In genomic region chr11:71119656-71120269, GRCh38 we compare ENCODE assay signal across 19 cellular contexts.
DNase-seq lines count a peak whose midpoint lies in the region; ATAC-seq, FAIRE-seq and TF ChIP-seq lines count a peak whose summit lies in the region.
"Had no signal": no experiment of that assay in that cellular context is flagged by ENCODE, and none has a peak within 500 bp of the region (broad histone marks: within the 10 kb centered on the region; RNA-seq: fewer than 3 reads in every experiment).

No MANE protein-coding gene starts in this region.

- H3K4me3 Mint-ChIP-seq in neural crest cell (no peak overlapping the region), osteocyte (ENCODE audit: unreplicated experiment) (no peak overlapping the region)
- no peak overlapping the region for H3K4me3 Mint-ChIP-seq in activated CD4-positive, alpha-beta memory T cell treated with anti-CD3 and anti-CD28 coated beads, Interleukin-2, amount 10 ng/mL, durations not matched to agents 7 days and 5 days
- H3K4me3 Mint-ChIP-seq: CD4-positive, alpha-beta memory T cell had no signal

- H3K36me3 ChIP-seq in breast epithelium = no peaks in the 10 kb centered on the region
- no peaks in the 10 kb centered on the region for H3K36me3 ChIP-seq in mammary epithelial cell (ENCODE audit: insufficient read depth, low read length)
- H3K36me3 ChIP-seq in bronchial epithelial cell (ENCODE audit: control insufficient read depth, insufficient read depth, low read length) = peaks cover 1% of the 10 kb centered on the region
- H3K36me3 ChIP-seq in spleen = no peaks in the 10 kb centered on the region
- H3K36me3 ChIP-seq: BLaER1 treated with 17β-estradiol and CSF1 and Interleukin-3, amounts not matched to agents 10 nM and 100 nM had no signal

- H3K27me3 ChIP-seq in breast epithelium (no peaks in the 10 kb centered on the region), mammary epithelial cell (ENCODE audit: insufficient read depth, low read length) (no peaks in the 10 kb centered on the region), bronchial epithelial cell (ENCODE audit: control insufficient read depth, insufficient read depth, low read length) (no peaks in the 10 kb centered on the region), spleen (replicated peaks in 1 of 7) (peaks cover 0 to 41% (median 0%) of the 10 kb centered on the region in 7 donors)

- H4K20me1 ChIP-seq in mammary epithelial cell (ENCODE audit: insufficient read depth, low read length) = no peaks in the 10 kb centered on the region
- H4K20me1 ChIP-seq: BLaER1 treated with 17β-estradiol and CSF1 and Interleukin-3, amounts not matched to agents 10 nM and 100 nM had no signal

- POLR2A ChIA-PET in activated CD4-positive, alpha-beta memory T cell treated with anti-CD3 and anti-CD28 coated beads, Interleukin-2, amount 10 ng/mL, durations not matched to agents 7 days and 5 days (lab: Charles Lee) = no interaction called here

- WGBS in mammary epithelial cell (ENCODE audit: low coverage, missing lambda C conversion rate) = 92% methylated on average over 9 of the region's 9 CpGs
- 85 to 93% (median 87%) methylated on average over 9 of the region's 9 CpGs for WGBS in spleen, 5 donors

- H3K36me3 Mint-ChIP-seq in neural crest cell (ENCODE audit: low read depth) (peaks cover 5% of the 10 kb centered on the region), osteocyte (ENCODE audit: unreplicated experiment) (no peaks in the 10 kb centered on the region)
- no peaks in the 10 kb centered on the region for H3K36me3 Mint-ChIP-seq in activated CD4-positive, alpha-beta memory T cell treated with anti-CD3 and anti-CD28 coated beads, Interleukin-2, amount 10 ng/mL, durations not matched to agents 7 days and 5 days (ENCODE audit: low read depth)
- H3K36me3 Mint-ChIP-seq: CD4-positive, alpha-beta memory T cell had no signal

- H3K9me3 ChIP-seq in breast epithelium (no peaks in the 10 kb centered on the region), mammary epithelial cell (replicated peaks; ENCODE audit: insufficient read depth, low read length) (no peaks in the 10 kb centered on the region), spleen (no peaks in the 10 kb centered on the region)
- H3K9me3 ChIP-seq: BLaER1 treated with 17β-estradiol and CSF1 and Interleukin-3, amounts not matched to agents 10 nM and 100 nM; Caco-2 had no signal

- H3K4me1 ChIP-seq in breast epithelium (no peaks in the 10 kb centered on the region), mammary epithelial cell (ENCODE audit: insufficient read depth, low read length) (no peaks in the 10 kb centered on the region), spleen (no peaks in the 10 kb centered on the region)

- H3K4me2 ChIP-seq in mammary epithelial cell (ENCODE audit: insufficient read depth, low read depth, low read length) = no peak overlapping the region
- H3K4me2 ChIP-seq: BLaER1 treated with 17β-estradiol and CSF1 and Interleukin-3, amounts not matched to agents 10 nM and 100 nM; KMS-11 had no signal

- H2AFZ ChIP-seq in mammary epithelial cell (ENCODE audit: low read depth, low read length) = no peak overlapping the region

- in situ Hi-C loops in mammary epithelial cell (cut with MboI; ENCODE audit: low sequenced_read_pairs in 2 of 2) = no loop called here

- DNase-seq in breast epithelium (ENCODE audit: low spot score in 2 of 2) (no peak), mammary epithelial cell (no peak), bronchial epithelial cell (ENCODE audit: low read depth) (no peak), neural crest cell (ENCODE audit: low read depth, low spot score) (no peak), spleen (peak; percentile 4), osteocyte (ENCODE audit: extremely low spot score, unreplicated experiment) (no peak)
- DNase-seq in activated CD4-positive, alpha-beta memory T cell treated with anti-CD3 and anti-CD28 coated beads, Interleukin-2, amount 10 ng/mL, durations not matched to agents 7 days and 5 days = no peak
- DNase-seq: CD4-positive, alpha-beta memory T cell; DMS 273 treated with DMSO at 0.1 percent for 48 hours; HCEC 1CT; IMR-90; NCI-H2081; NCI-H2171; NCI-H446; SHP77 treated with DMSO at 0.1 percent for 48 hours had no signal

- no TSS peak for BruUV-seq in mammary epithelial cell (replicated peaks; lab: Mats Ljungman, UMichigan)

- H3K4me3 ChIP-seq in breast epithelium (no peak overlapping the region), mammary epithelial cell (replicated peaks in 1 of 3; ENCODE audit: insufficient read depth in 1 of 3, low read depth in 2 of 3, low read length in 3 of 3) (no peak overlapping the region), bronchial epithelial cell (ENCODE audit: low read depth, low read length) (no peak overlapping the region), spleen (no peak overlapping the region)
- H3K4me3 ChIP-seq: BLaER1 treated with 17β-estradiol and CSF1 and Interleukin-3, amounts not matched to agents 10 nM and 100 nM had no signal

- peaks cover 12% of the 10 kb centered on the region for H3K9me3 Mint-ChIP-seq in neural crest cell
- peaks cover 7% of the 10 kb centered on the region for H3K9me3 Mint-ChIP-seq in activated CD4-positive, alpha-beta memory T cell treated with anti-CD3 and anti-CD28 coated beads, Interleukin-2, amount 10 ng/mL, durations not matched to agents 7 days and 5 days
- peaks cover 2% of the 10 kb centered on the region for H3K9me3 Mint-ChIP-seq in osteocyte (ENCODE audit: unreplicated experiment)

- CTCF ChIA-PET in mammary epithelial cell (lab: Charles Lee; ENCODE audit: low non-redundant PET) = interaction anchor here (1.0 kb wide), 1 partner anchor 209 kb away, joined by 4 read pairs; no protein-coding TSS in a partner anchor
- CTCF ChIA-PET in activated CD4-positive, alpha-beta memory T cell treated with anti-CD3 and anti-CD28 coated beads, Interleukin-2, amount 10 ng/mL, durations not matched to agents 7 days and 5 days (lab: Charles Lee) = no interaction called here

- intact Hi-C loops in breast epithelium (cut with DNase I; ENCODE audit: low total_unique reads) (no loop called here), mammary epithelial cell (cut with micrococcal nuclease) (loop anchor here (1.0 to 2.0 kb wide), 6 partner anchors 133 to 335 kb away; partner anchors contain the start of gene SHANK2), spleen (cut with DNase I; ENCODE audit: low total_unique reads) (no loop called here)

- TF ChIP-seq POLR2A in breast epithelium (IDR thresholded peaks at IDR 0.05) (no peak), spleen (IDR thresholded peaks at IDR 0.05) (no peak)

- H3K79me2 ChIP-seq in mammary epithelial cell (ENCODE audit: insufficient read depth, low read length) = no peaks in the 10 kb centered on the region

- peaks cover 12% of the 10 kb centered on the region for H3K27me3 Mint-ChIP-seq in neural crest cell (ENCODE audit: low read depth)
- no peaks in the 10 kb centered on the region for H3K27me3 Mint-ChIP-seq in activated CD4-positive, alpha-beta memory T cell treated with anti-CD3 and anti-CD28 coated beads, Interleukin-2, amount 10 ng/mL, durations not matched to agents 7 days and 5 days
- H3K27me3 Mint-ChIP-seq in osteocyte (ENCODE audit: unreplicated experiment) = peaks cover 14% of the 10 kb centered on the region

- TF ChIP-seq CTCF in breast epithelium (IDR thresholded peaks at IDR 0.05) = no peak
- TF ChIP-seq CTCF in mammary epithelial cell (conservative IDR thresholded peaks at IDR 0.05 in 1 of 2, IDR thresholded peaks at IDR 0.05 in 1 of 2; ENCODE audit: extremely low read depth in 1 of 2, insufficient read depth in 1 of 2, low read depth in 1 of 2, low read length in 2 of 2) = no peak
- no peak for TF ChIP-seq CTCF in bronchial epithelial cell (IDR thresholded peaks at IDR 0.05; ENCODE audit: insufficient read depth, low read length, severe bottlenecking)
- no peak for TF ChIP-seq CTCF in neural crest cell (conservative IDR thresholded peaks at IDR 0.05)
- TF ChIP-seq CTCF in spleen (IDR thresholded peaks at IDR 0.05 in 8 of 11, conservative IDR thresholded peaks at IDR 0.05 in 3 of 11) = no peak
- no peak for TF ChIP-seq CTCF in osteocyte (IDR thresholded peaks at IDR 0.05)

- no peak for ATAC-seq in HG03159 (IDR thresholded peaks at IDR 0.05; ENCODE audit: unreplicated experiment)

- peak overlapping the region; percentile 54 to 57 for H3K27ac ChIP-seq in breast epithelium
- H3K27ac ChIP-seq in mammary epithelial cell (ENCODE audit: insufficient read depth, low read depth, low read length) = no peak overlapping the region
- no peak overlapping the region for H3K27ac ChIP-seq in spleen
- H3K27ac ChIP-seq: BLaER1 treated with 17β-estradiol and CSF1 and Interleukin-3, amounts not matched to agents 10 nM and 100 nM; KMS-11 had no signal

- H3K4me1 Mint-ChIP-seq in neural crest cell (peaks cover 11% of the 10 kb centered on the region), osteocyte (ENCODE audit: unreplicated experiment) (peaks cover 3% of the 10 kb centered on the region)
- H3K4me1 Mint-ChIP-seq in activated CD4-positive, alpha-beta memory T cell treated with anti-CD3 and anti-CD28 coated beads, Interleukin-2, amount 10 ng/mL, durations not matched to agents 7 days and 5 days = no peaks in the 10 kb centered on the region
- H3K4me1 Mint-ChIP-seq: CD4-positive, alpha-beta memory T cell had no signal

- peak overlapping the region; percentile 73 for H3K27ac Mint-ChIP-seq in neural crest cell (ENCODE audit: unreplicated experiment)
- H3K27ac Mint-ChIP-seq in activated CD4-positive, alpha-beta memory T cell treated with anti-CD3 and anti-CD28 coated beads, Interleukin-2, amount 10 ng/mL, durations not matched to agents 7 days and 5 days = no peak overlapping the region
- no peak overlapping the region for H3K27ac Mint-ChIP-seq in osteocyte (ENCODE audit: unreplicated experiment)
- H3K27ac Mint-ChIP-seq: CD4-positive, alpha-beta memory T cell had no signal

- peak; percentile 76 for FAIRE-seq in bronchial epithelial cell (lab: Jason Lieb, UNC)

- H3K9ac ChIP-seq in mammary epithelial cell (ENCODE audit: insufficient read depth, low read length) = no peak overlapping the region
- H3K9ac ChIP-seq: BLaER1 treated with 17β-estradiol and CSF1 and Interleukin-3, amounts not matched to agents 10 nM and 100 nM; KMS-11 had no signal

- dilution Hi-C loops in mammary epithelial cell (cut with HindIII; ENCODE audit: low sequenced_read_pairs) = no loop called here

Comparison
In these comparisons a context has a peak if more than half of its experiments do, and no peak if none do; other contexts are left out.
1. H3K27ac ChIP-seq: peak in breast epithelium (2 of 2); none in mammary epithelial cell (single experiment) and spleen (0 of 8).